9 cellular contexts compared by ENCODE assay signal in the genomic region with DNA sequence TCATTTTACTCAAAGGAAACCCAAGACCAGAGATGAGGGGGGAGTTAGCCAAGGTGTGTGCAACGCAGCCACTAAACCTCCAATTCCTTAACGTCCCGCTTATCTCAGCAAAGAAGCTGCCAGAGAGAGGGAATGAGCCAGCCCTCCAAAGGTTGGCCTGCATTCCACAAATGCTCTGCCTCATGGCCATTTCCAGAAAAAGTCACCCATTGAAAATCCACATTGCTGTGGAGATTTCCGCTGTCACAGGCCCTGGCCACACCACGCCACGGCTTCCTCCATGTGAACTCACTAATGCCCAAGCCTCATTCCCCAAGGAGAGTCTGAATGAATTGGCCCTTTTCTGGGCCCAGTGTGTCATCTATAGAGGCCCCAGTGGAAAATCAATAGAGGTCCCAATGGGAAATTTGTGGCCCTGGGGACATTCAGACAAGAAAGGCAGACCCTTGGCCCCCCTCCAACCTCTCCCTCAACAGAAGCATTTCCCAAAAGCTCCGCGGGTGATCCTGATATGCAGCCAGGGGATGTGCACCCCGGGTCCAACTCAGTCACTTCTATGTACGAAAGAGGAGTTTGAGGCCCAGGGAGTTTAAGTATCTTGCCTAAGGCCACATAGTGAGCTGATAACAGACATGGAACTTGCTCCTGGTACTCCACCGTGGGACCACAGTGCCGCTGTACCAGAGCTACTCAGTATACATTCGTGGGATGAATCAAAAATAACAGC. TPM values are rescaled to one million over a fixed set of nuclear protein-coding genes. Genes with fewer than 3 reads are reported as not detected.
A peak's percentile ranks its signal among the peaks of the same experiment; 100 is the strongest.
DNase-seq lines count a peak whose midpoint lies in the region; ATAC-seq and TF ChIP-seq lines count a peak whose summit lies in the region.
"Had no signal": no experiment of that assay in that cellular context is flagged by ENCODE, and none has a peak within 500 bp of the region (broad histone marks: within the 10 kb centered on the region; RNA-seq: fewer than 3 reads in every experiment).

No MANE protein-coding gene starts in this region.

- no peak for TF ChIP-seq CTCF in breast epithelium (IDR thresholded peaks at IDR 0.05)
- TF ChIP-seq CTCF in left lung (IDR thresholded peaks at IDR 0.05) = no peak
- TF ChIP-seq CTCF in testis (IDR thresholded peaks at IDR 0.05) = no peak
- no peak for TF ChIP-seq CTCF in BE2C (IDR thresholded peaks at IDR 0.05; ENCODE audit: low read depth, low read length)
- no peak for TF ChIP-seq CTCF in foreskin keratinocyte (conservative IDR thresholded peaks at IDR 0.05)

- no peaks in the 10 kb centered on the region for H3K9me3 Mint-ChIP-seq in stimulated activated naive CD8-positive, alpha-beta T cell treated with anti-CD3 and anti-CD28 coated beads, Interleukin-15, amount 100 ng/mL, for 72 hours

- DNase-seq in breast epithelium (ENCODE audit: low spot score in 2 of 2) (no peak), left lung (no peak), testis (peak; percentile 23), BE2C (no peak), foreskin keratinocyte (no peak)
- no peak for DNase-seq in stimulated activated naive CD8-positive, alpha-beta T cell treated with anti-CD3 and anti-CD28 coated beads, Interleukin-15, amount 100 ng/mL, for 72 hours
- DNase-seq: SHP77 had no signal

- no peak overlapping the region for H3K4me3 Mint-ChIP-seq in stimulated activated naive CD8-positive, alpha-beta T cell treated with anti-CD3 and anti-CD28 coated beads, Interleukin-15, amount 100 ng/mL, for 72 hours

- H3K9ac ChIP-seq in HUES64 (ENCODE audit: low read depth, low read length) = peak overlapping the region; percentile 73

- no peak overlapping the region for H3K27ac Mint-ChIP-seq in stimulated activated naive CD8-positive, alpha-beta T cell treated with anti-CD3 and anti-CD28 coated beads, Interleukin-15, amount 100 ng/mL, for 72 hours

- ATAC-seq in left lung (no peak), foreskin keratinocyte (no peak)
- ATAC-seq in activated CD4-positive, CD25-positive, alpha-beta regulatory T cell treated with anti-CD3 and anti-CD28 coated beads, Interleukin-2, amount 50 U/mL, for 24 hours = no peak
- ATAC-seq in stimulated activated naive CD8-positive, alpha-beta T cell treated with anti-CD3 and anti-CD28 coated beads, Interleukin-15, amount 100 ng/mL, for 72 hours = no peak

- peak overlapping the region; percentile 21; the same call in 1 of the 2 replicates for H3K4me3 ChIP-seq in HUES64 (ENCODE audit: low read length)
- H3K4me3 ChIP-seq in breast epithelium = peak overlapping the region in 2 of 3 donors; percentile 31 to 54
- H3K4me3 ChIP-seq in left lung = peak overlapping the region in 1 of 2 donors; percentile 21
- H3K4me3 ChIP-seq in testis = no peak overlapping the region
- H3K4me3 ChIP-seq in BE2C (ENCODE audit: low read depth, low read length) = no peak overlapping the region

- H3K9me3 ChIP-seq in HUES64 (ENCODE audit: insufficient read depth, low read depth, low read length) (no peaks in the 10 kb centered on the region), breast epithelium (no peaks in the 10 kb centered on the region), left lung (no peaks in the 10 kb centered on the region), testis (no peaks in the 10 kb centered on the region), BE2C (no peaks in the 10 kb centered on the region)

- H3K27me3 Mint-ChIP-seq in stimulated activated naive CD8-positive, alpha-beta T cell treated with anti-CD3 and anti-CD28 coated beads, Interleukin-15, amount 100 ng/mL, for 72 hours = peaks cover 37% of the 10 kb centered on the region

- H3K4me1 ChIP-seq in HUES64 (ENCODE audit: insufficient read depth, low read length) = peaks cover 52% of the 10 kb centered on the region
- peaks cover 12 to 24% of the 10 kb centered on the region in 2 donors for H3K4me1 ChIP-seq in breast epithelium
- peaks cover 59 to 67% of the 10 kb centered on the region in 2 donors for H3K4me1 ChIP-seq in left lung
- peaks cover 43% of the 10 kb centered on the region for H3K4me1 ChIP-seq in testis
- peaks cover 2% of the 10 kb centered on the region for H3K4me1 ChIP-seq in BE2C
- peaks cover 49% of the 10 kb centered on the region for H3K4me1 ChIP-seq in foreskin keratinocyte

- 71% methylated on average over 13 of the region's 13 CpGs for WGBS in HUES64
- 55 to 73% methylated on average over 13 of the region's 13 CpGs for WGBS in testis, 2 donors

- intact Hi-C loops in breast epithelium (cut with DNase I; ENCODE audit: low total_unique reads) = no loop called here
- intact Hi-C loops in left lung (cut with DNase I) = no loop called here
- intact Hi-C loops in testis (cut with DNase I; ENCODE audit: low total_unique reads) = no loop called here

- peaks cover 67% of the 10 kb centered on the region for H3K36me3 ChIP-seq in HUES64 (ENCODE audit: insufficient read depth, low read length)
- no peaks in the 10 kb centered on the region for H3K36me3 ChIP-seq in breast epithelium
- peaks cover 0 to 31% of the 10 kb centered on the region in 2 donors for H3K36me3 ChIP-seq in left lung
- H3K36me3 ChIP-seq in testis (ENCODE audit: low read depth, missing control alignments) = no peaks in the 10 kb centered on the region
- no peaks in the 10 kb centered on the region for H3K36me3 ChIP-seq in BE2C

- H3K27ac ChIP-seq in HUES64 (ENCODE audit: low read depth, low read length) (peak overlapping the region; percentile 89), breast epithelium (peak overlapping the region; percentile 83 to 84), left lung (peak overlapping the region; percentile 86 to 87), testis (peak overlapping the region in 1 of 2 donors; percentile 23), foreskin keratinocyte (no peak overlapping the region)

- TF ChIP-seq POLR2A in breast epithelium (IDR thresholded peaks at IDR 0.05) = no peak
- TF ChIP-seq POLR2A in testis (IDR thresholded peaks at IDR 0.05) = no peak

- H3K27me3 ChIP-seq in HUES64 (ENCODE audit: insufficient read depth, low read length) (no peaks in the 10 kb centered on the region), breast epithelium (no peaks in the 10 kb centered on the region), left lung (no peaks in the 10 kb centered on the region), testis (no peaks in the 10 kb centered on the region), BE2C (no peaks in the 10 kb centered on the region), foreskin keratinocyte (no peaks in the 10 kb centered on the region)

- H3K4me1 Mint-ChIP-seq in stimulated activated naive CD8-positive, alpha-beta T cell treated with anti-CD3 and anti-CD28 coated beads, Interleukin-15, amount 100 ng/mL, for 72 hours = peaks cover 31% of the 10 kb centered on the region

RNA-seq across cellular contexts. Expression of gene EPHA2, which starts 8.8 kb away (rescaled TPM):
- polyA plus RNA-seq in HUES64 (2013, experiment 1 of 2) = 28.0 TPM
- polyA plus RNA-seq in HUES64 (2013, experiment 2 of 2) = 32.0 TPM
- 10 to 100 TPM in 2 of 3 donors, 1 to 10 TPM in 1; 5.8 to 18.4 (median 16.7) TPM for total RNA-seq in breast epithelium
- 10 to 100 TPM; 36.9 to 62.6 TPM for total RNA-seq in left lung
- total RNA-seq in testis = 10 to 100 TPM in 1 of 2 donors, 1 to 10 TPM in 1; 5.7 to 14.1 TPM
- 5.1 TPM for polyA plus RNA-seq in testis (ENCODE audit: insufficient read depth, low read depth, low replicate concordance)
- 6.2 TPM for polyA plus RNA-seq in BE2C (2012; ENCODE audit: insufficient read depth, insufficient read length, low read depth)
- 138 and 139 TPM in 2 replicates for total RNA-seq in foreskin keratinocyte
- polyA plus RNA-seq in foreskin keratinocyte = 70.5 and 77.6 TPM in 2 replicates

Comparison
In these comparisons a context has a peak if more than half of its experiments do, and no peak if none do; other contexts are left out.
1. H3K4me3 ChIP-seq: peak in HUES64 (single experiment) and breast epithelium (2 of 3); none in testis (0 of 2) and BE2C (single experiment).